Comparison of ENCODE assay signal across 1 cellular context in the genomic region with DNA sequence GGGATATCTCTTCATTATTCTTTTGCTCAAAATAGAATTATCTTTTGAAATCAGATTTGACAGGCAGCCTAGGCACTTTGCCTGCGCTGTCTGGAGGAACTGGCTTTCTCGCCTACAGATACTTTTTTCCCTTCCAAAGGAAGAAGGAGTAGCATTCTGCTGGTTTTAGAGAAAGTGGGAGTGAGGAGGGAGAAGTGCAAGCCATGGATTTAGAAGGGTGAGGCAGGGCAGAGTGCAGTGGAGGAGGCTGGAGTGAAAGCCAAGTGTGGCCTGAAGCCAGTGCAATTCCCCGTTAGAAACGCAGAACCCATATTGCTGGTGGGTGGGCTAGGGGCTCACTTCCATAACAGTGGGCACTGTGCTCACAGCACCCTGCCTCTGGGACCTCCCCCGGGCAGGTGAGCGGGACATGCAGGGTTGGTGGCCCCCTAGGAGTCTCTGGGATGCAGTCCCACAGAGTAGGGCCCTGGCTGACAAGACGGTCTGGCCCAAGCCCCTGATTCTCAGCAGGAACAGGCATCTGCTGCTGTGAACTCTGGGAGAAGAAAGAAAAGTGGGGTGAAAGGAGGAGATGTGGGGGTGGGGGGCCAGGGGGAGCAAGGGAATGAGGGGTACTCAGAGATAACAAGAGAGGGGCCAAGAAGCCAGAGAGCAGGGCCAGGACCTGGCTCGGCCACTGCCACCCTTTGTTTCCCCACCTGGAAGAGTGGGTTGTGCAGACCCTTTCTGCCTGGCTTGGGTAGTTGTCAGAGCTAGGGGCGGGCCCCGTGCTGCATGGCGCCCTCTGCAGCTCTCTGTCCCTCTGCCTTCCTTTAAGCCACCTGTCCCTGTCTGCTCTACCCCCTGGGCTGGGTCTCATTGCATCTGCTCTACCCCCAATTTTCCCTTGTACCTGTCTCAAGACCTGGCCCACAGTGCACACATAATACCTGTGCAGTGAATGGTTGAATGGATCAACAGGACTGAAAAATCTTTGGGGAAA.
TF ChIP-seq lines count a peak whose summit lies in the region.

No MANE protein-coding gene starts in this region.

TF ChIP-seq in H1, 55 proteins besides CTCF, POLR2A, EP300 and RAD21 (continued from another document):
- TF ChIP-seq RNF2 (IDR thresholded peaks at IDR 0.05; ENCODE audit: borderline replicate concordance, low read depth, low read length, missing control alignments, poor library complexity, severe bottlenecking) (no peak), KDM1A (IDR thresholded peaks at IDR 0.05; ENCODE audit: borderline replicate concordance, low read length) (no peak)
